ENCODE assay signal across 21 cellular contexts in genomic region chrX:8433296-8434094, GRCh38. TPM values are rescaled to one million over a fixed set of nuclear protein-coding genes. Genes with fewer than 3 reads are reported as not detected.
DNase-seq lines count a peak whose midpoint lies in the region; ATAC-seq and TF ChIP-seq lines count a peak whose summit lies in the region.
"Had no signal": no experiment of that assay in that cellular context is flagged by ENCODE, and none has a peak within 500 bp of the region (broad histone marks: within the 10 kb centered on the region; RNA-seq: fewer than 3 reads in every experiment).

No MANE protein-coding gene starts in this region.

- intact Hi-C loops in left colon (cut with DNase I, micrococcal nuclease), result no loop called here
- intact Hi-C loops in sciatic nerve (cut with DNase I), result no loop called here

- in situ Hi-C loops in brain microvascular endothelial cell (cut with HindIII; ENCODE audit: low pct_ligation_motif_present, low sequenced_read_pairs), result no loop called here

- TF ChIP-seq CTCF in epithelial cell of esophagus (IDR thresholded peaks at IDR 0.05; ENCODE audit: insufficient read depth, low read depth, low read length, missing control alignments) (no peak), brain microvascular endothelial cell (IDR thresholded peaks at IDR 0.05; ENCODE audit: low read depth, low read length, missing control alignments) (no peak)

- H3K4me3 ChIP-seq in epithelial cell of esophagus (ENCODE audit: low read length) (no peak overlapping the region), brain microvascular endothelial cell (ENCODE audit: low read depth, low read length) (no peak overlapping the region)
- H3K4me3 ChIP-seq: MG63 had no signal

- ATAC-seq in left colon, result peak; percentile 73
- ATAC-seq in GM18907 (IDR thresholded peaks at IDR 0.05; ENCODE audit: unreplicated experiment), result no peak
- ATAC-seq in GM21723 (IDR thresholded peaks at IDR 0.05; ENCODE audit: unreplicated experiment), result no peak
- ATAC-seq in sciatic nerve, result no peak
- ATAC-seq: HepG2, SK-N-SH treated with all-trans-retinoic acid at 6 μM for 48 hours had no signal

- H3K27ac ChIP-seq in brain microvascular endothelial cell, result no peak overlapping the region
- H3K27ac ChIP-seq: KMS-11 had no signal

- H3K36me3 ChIP-seq in brain microvascular endothelial cell (replicated peaks), result no peaks in the 10 kb centered on the region
- H3K36me3 ChIP-seq: MG63 had no signal

- no peaks in the 10 kb centered on the region for H3K27me3 ChIP-seq in brain microvascular endothelial cell (replicated peaks)
- H3K27me3 ChIP-seq: MG63 had no signal

- DNase-seq in HS-5 (ENCODE audit: low read depth) (peak; percentile 6), RKO (ENCODE audit: low spot score) (peak; percentile 21), epithelial cell of esophagus (ENCODE audit: low read depth) (peak; percentile 73), left colon (no peak), sciatic nerve (ENCODE audit: low spot score) (no peak), brain microvascular endothelial cell (no peak)
- DNase-seq: ACHN, AML-193, Caco-2, DMS79 treated with DMSO at 0.1 percent for 48 hours, GOT3, MG63, NCI-H1092 treated with DMSO at 0.1 percent for 48 hours, NCI-H446 treated with DMSO at 0.1 percent for 48 hours, NCI-H748 treated with DMSO at 0.1 percent for 48 hours, Right ventricle myocardium superior had no signal

RNA-seq across cellular contexts. Expression of gene VCX3B, which starts 31.1 kb away (rescaled TPM):
- total RNA-seq in left colon (not detected), sciatic nerve (not detected)
- total RNA-seq: Caco-2, HepG2, Right ventricle myocardium superior had no signal

Comparison
In these comparisons a context has a peak if more than half of its experiments do, and no peak if none do; other contexts are left out.
1. DNase-seq: peak in HS-5 (single experiment), RKO (single experiment) and epithelial cell of esophagus (single experiment); none in left colon (0 of 2), sciatic nerve (single experiment) and brain microvascular endothelial cell (single experiment).